ENCODE assay signal across 1 cellular context in genomic region chr14:89247457-89248122, GRCh38.
TF ChIP-seq lines count a peak whose summit lies in the region.

No MANE protein-coding gene starts in this region.

TF ChIP-seq in GM23338, 12 proteins besides CTCF, POLR2A, EP300 and RAD21 (continued from another document):
- no peak for TF ChIP-seq REST (IDR thresholded peaks at IDR 0.05; ENCODE audit: unreplicated experiment)
